In the genomic region with DNA sequence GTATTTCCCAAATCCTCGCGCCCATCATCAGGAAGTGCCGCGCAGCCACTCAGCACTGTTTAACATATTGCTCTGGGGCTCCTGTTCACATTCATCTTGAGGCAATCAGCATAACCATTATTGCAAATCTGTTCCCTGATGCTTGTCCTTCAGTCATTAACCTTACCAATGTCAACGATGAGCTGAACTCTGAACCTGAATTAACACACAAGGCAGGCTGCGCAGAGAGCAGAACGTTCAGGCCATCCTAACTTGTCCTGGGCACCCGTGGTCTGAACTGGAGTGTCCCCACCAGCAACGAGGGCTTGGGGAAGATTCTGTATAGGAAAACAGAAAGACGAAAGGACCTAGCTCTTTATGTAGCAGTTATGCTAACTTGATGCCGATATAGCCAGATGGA, we compare ENCODE assay signal across 6 cellular contexts.
"Had no signal": no experiment of that assay in that cellular context is flagged by ENCODE, and none has a peak within 500 bp of the region (broad histone marks: within the 10 kb centered on the region; RNA-seq: fewer than 3 reads in every experiment).

No MANE protein-coding gene starts in this region.

- ATAC-seq: GM23338, HCT116 had no signal

- H3K4me1 ChIP-seq: HAP-1 had no signal

- H3K27me3 Mint-ChIP-seq: IgD-negative memory B cell had no signal

- H3K27ac Mint-ChIP-seq: GM23338, HFFc6, IgD-negative memory B cell had no signal

- DNase-seq: H7, HFFc6 had no signal

- H3K4me3 ChIP-seq: GM23338, HAP-1 had no signal

- H3K36me3 Mint-ChIP-seq: IgD-negative memory B cell had no signal

- H3K36me3 ChIP-seq: HAP-1 had no signal

- H3K4me3 Mint-ChIP-seq: GM23338, HFFc6, IgD-negative memory B cell had no signal

- H3K4me1 Mint-ChIP-seq: GM23338, IgD-negative memory B cell had no signal

- H3K9me3 ChIP-seq: HAP-1 had no signal
